Comparison of ENCODE assay signal across 8 cellular contexts in genomic region chr1:39378377-39378776, GRCh38.
DNase-seq lines count a peak whose midpoint lies in the region; ATAC-seq and TF ChIP-seq lines count a peak whose summit lies in the region.

No MANE protein-coding gene starts in this region.

- peaks cover 23% of the 10 kb centered on the region for H3K36me3 Mint-ChIP-seq in neural progenitor cell
- H3K36me3 Mint-ChIP-seq in stimulated activated naive B cell treated with anti-CD40 and anti-IgM and Interleukin-4, amounts not matched to agents 10 μg/mL and 1 μg/mL and 100 μg/mL, for 72 hours, result peaks cover 9 to 25% of the 10 kb centered on the region in 2 donors
- peaks cover 26% of the 10 kb centered on the region for H3K36me3 Mint-ChIP-seq in activated naive CD4-positive, alpha-beta T cell treated with anti-CD3 and anti-CD28 coated beads for 36 hours (ENCODE audit: low read depth)

- TSS peak; percentile 7 for BruUV-seq in mammary epithelial cell (replicated peaks; lab: Mats Ljungman, UMichigan)

- H3K9me3 ChIP-seq in mammary epithelial cell (replicated peaks; ENCODE audit: insufficient read depth, low read length) (no peaks in the 10 kb centered on the region), neural progenitor cell (ENCODE audit: low read depth) (no peaks in the 10 kb centered on the region)

- H4K20me1 ChIP-seq in mammary epithelial cell (ENCODE audit: insufficient read depth, low read length), result no peaks in the 10 kb centered on the region
- H4K20me1 ChIP-seq in neural progenitor cell (ENCODE audit: low read depth), result peaks cover 8% of the 10 kb centered on the region

- no peaks in the 10 kb centered on the region for H3K4me1 Mint-ChIP-seq in neural progenitor cell
- H3K4me1 Mint-ChIP-seq in stimulated activated naive B cell treated with anti-CD40 and anti-IgM and Interleukin-4, amounts not matched to agents 10 μg/mL and 1 μg/mL and 100 μg/mL, for 72 hours, result no peaks in the 10 kb centered on the region
- H3K4me1 Mint-ChIP-seq in activated naive CD4-positive, alpha-beta T cell treated with anti-CD3 and anti-CD28 coated beads for 36 hours (ENCODE audit: low read depth), result no peaks in the 10 kb centered on the region

- no peak overlapping the region for H3K4me3 Mint-ChIP-seq in neural progenitor cell
- H3K4me3 Mint-ChIP-seq in stimulated activated naive B cell treated with anti-CD40 and anti-IgM and Interleukin-4, amounts not matched to agents 10 μg/mL and 1 μg/mL and 100 μg/mL, for 72 hours, result no peak overlapping the region
- H3K4me3 Mint-ChIP-seq in activated naive CD4-positive, alpha-beta T cell treated with anti-CD3 and anti-CD28 coated beads for 36 hours, result no peak overlapping the region

- peaks cover 7% of the 10 kb centered on the region for H3F3A ChIP-seq in neural progenitor cell (ENCODE audit: low read depth)

- H3K36me3 ChIP-seq in mammary epithelial cell (ENCODE audit: insufficient read depth, low read length) (peaks cover 15% of the 10 kb centered on the region), neural progenitor cell (peaks cover 25% of the 10 kb centered on the region)

- H3K9me3 Mint-ChIP-seq in neural progenitor cell, result no peaks in the 10 kb centered on the region
- H3K9me3 Mint-ChIP-seq in stimulated activated naive B cell treated with anti-CD40 and anti-IgM and Interleukin-4, amounts not matched to agents 10 μg/mL and 1 μg/mL and 100 μg/mL, for 72 hours, result no peaks in the 10 kb centered on the region
- no peaks in the 10 kb centered on the region for H3K9me3 Mint-ChIP-seq in activated naive CD4-positive, alpha-beta T cell treated with anti-CD3 and anti-CD28 coated beads for 36 hours

- H3K27me3 ChIP-seq in mammary epithelial cell (ENCODE audit: insufficient read depth, low read length) (no peaks in the 10 kb centered on the region), neural progenitor cell (no peaks in the 10 kb centered on the region)

- intact Hi-C loops in mammary epithelial cell (cut with micrococcal nuclease), result loop anchor here (1.0 kb wide), 2 partner anchors 33 to 280 kb away; no protein-coding TSS in a partner anchor
- intact Hi-C loops in activated naive CD4-positive, alpha-beta T cell treated with anti-CD3 and anti-CD28 coated beads for 36 hours (cut with micrococcal nuclease), result no loop called here

- H3K4me3 ChIP-seq in NB4 (ENCODE audit: low read depth, low read length), result no peak overlapping the region
- no peak overlapping the region for H3K4me3 ChIP-seq in mammary epithelial cell (replicated peaks in 1 of 3; ENCODE audit: insufficient read depth in 1 of 3, low read depth in 2 of 3, low read length in 3 of 3)
- H3K4me3 ChIP-seq in neural progenitor cell, result no peak overlapping the region

- WGBS in mammary epithelial cell (ENCODE audit: low coverage, missing lambda C conversion rate), result 0% methylated on average over 2 of the region's 2 CpGs

- H2AFZ ChIP-seq in mammary epithelial cell (ENCODE audit: low read depth, low read length) (no peak overlapping the region), neural progenitor cell (replicated peaks) (no peak overlapping the region)

- in situ Hi-C loops in mammary epithelial cell (cut with MboI; ENCODE audit: low sequenced_read_pairs in 2 of 2), result no loop called here

- no peaks in the 10 kb centered on the region for H3K27me3 Mint-ChIP-seq in neural progenitor cell (ENCODE audit: insufficient read depth, low read depth)
- no peaks in the 10 kb centered on the region for H3K27me3 Mint-ChIP-seq in stimulated activated naive B cell treated with anti-CD40 and anti-IgM and Interleukin-4, amounts not matched to agents 10 μg/mL and 1 μg/mL and 100 μg/mL, for 72 hours
- H3K27me3 Mint-ChIP-seq in activated naive CD4-positive, alpha-beta T cell treated with anti-CD3 and anti-CD28 coated beads for 36 hours (ENCODE audit: low read depth), result no peaks in the 10 kb centered on the region

- H3K9ac ChIP-seq in mammary epithelial cell (ENCODE audit: insufficient read depth, low read length), result no peak overlapping the region
- H3K9ac ChIP-seq in neural progenitor cell, result no peak overlapping the region

- dilution Hi-C loops in mammary epithelial cell (cut with HindIII; ENCODE audit: low sequenced_read_pairs), result loop anchor here (5.0 kb wide), 1 partner anchor 79 kb away; no protein-coding TSS in a partner anchor

- no peak overlapping the region for H3K27ac Mint-ChIP-seq in neural progenitor cell
- H3K27ac Mint-ChIP-seq in stimulated activated naive B cell treated with anti-CD40 and anti-IgM and Interleukin-4, amounts not matched to agents 10 μg/mL and 1 μg/mL and 100 μg/mL, for 72 hours, result no peak overlapping the region
- no peak overlapping the region for H3K27ac Mint-ChIP-seq in activated naive CD4-positive, alpha-beta T cell treated with anti-CD3 and anti-CD28 coated beads for 36 hours

- CTCF ChIA-PET in mammary epithelial cell (lab: Charles Lee; ENCODE audit: low non-redundant PET), result interaction anchor here (0.5 to 1.7 kb wide), 5 partner anchors 33 to 912 kb away, joined by 3 to 20 read pairs (median 6); no protein-coding TSS in a partner anchor
- CTCF ChIA-PET in activated naive CD4-positive, alpha-beta T cell treated with anti-CD3 and anti-CD28 coated beads for 36 hours (lab: Charles Lee), result interaction anchor here (0.6 to 1.5 kb wide), 4 partner anchors 13 to 685 kb away, joined by 3 to 5 read pairs (median 4); no protein-coding TSS in a partner anchor

- TF ChIP-seq CTCF in NB4 (IDR thresholded peaks at IDR 0.05; ENCODE audit: low read depth, low read length), result peak; percentile 23
- TF ChIP-seq CTCF in mammary epithelial cell (conservative IDR thresholded peaks at IDR 0.05 in 1 of 2, IDR thresholded peaks at IDR 0.05 in 1 of 2; ENCODE audit: extremely low read depth in 1 of 2, insufficient read depth in 1 of 2, low read depth in 1 of 2, low read length in 2 of 2), result peak; percentile 91
- TF ChIP-seq CTCF in neural progenitor cell (IDR thresholded peaks at IDR 0.05), result peak; percentile 51

- H3K27ac ChIP-seq in mammary epithelial cell (ENCODE audit: insufficient read depth, low read depth, low read length) (peak overlapping the region; percentile 45), neural progenitor cell (no peak overlapping the region)

- H3K4me2 ChIP-seq in mammary epithelial cell (ENCODE audit: insufficient read depth, low read depth, low read length) (no peak overlapping the region), neural progenitor cell (no peak overlapping the region)

- H3K4me1 ChIP-seq in mammary epithelial cell (ENCODE audit: insufficient read depth, low read length), result peaks cover 15% of the 10 kb centered on the region
- H3K4me1 ChIP-seq in neural progenitor cell, result no peaks in the 10 kb centered on the region

- no peak for ATAC-seq in stimulated activated naive B cell treated with anti-CD40 and anti-IgM and Interleukin-4, amounts not matched to agents 10 μg/mL and 1 μg/mL and 100 μg/mL, for 72 hours (replicated peaks)
- no peak for ATAC-seq in GM19467 (IDR thresholded peaks at IDR 0.05; ENCODE audit: unreplicated experiment)

- TF ChIP-seq POLR2A in NB4 (IDR thresholded peaks at IDR 0.05; ENCODE audit: extremely low read depth, insufficient read length), result no peak

- DNase-seq in NCI-H1417 (lab: John Stamatoyannopoulos, UW), result peak in 2 of 3 experiments; percentile 16 to 54
- no peak for DNase-seq in NCI-H1417 treated with DMSO at 0.1 percent for 48 hours (lab: John Stamatoyannopoulos, UW)
- DNase-seq in NB4 (ENCODE audit: low read depth), result peak; percentile 7
- DNase-seq in mammary epithelial cell, result peak; percentile 95
- peak; percentile 11 for DNase-seq in neural progenitor cell (ENCODE audit: low spot score)
- no peak for DNase-seq in stimulated activated naive B cell treated with anti-CD40 and anti-IgM and Interleukin-4, amounts not matched to agents 10 μg/mL and 1 μg/mL and 100 μg/mL, for 72 hours
- no peak for DNase-seq in activated naive CD4-positive, alpha-beta T cell treated with anti-CD3 and anti-CD28 coated beads for 36 hours

- H3K79me2 ChIP-seq in mammary epithelial cell (ENCODE audit: insufficient read depth, low read length), result no peaks in the 10 kb centered on the region
- no peaks in the 10 kb centered on the region for H3K79me2 ChIP-seq in neural progenitor cell (ENCODE audit: low read depth)

Comparison
In these comparisons a context has a peak if more than half of its experiments do, and no peak if none do; other contexts are left out.
1. DNase-seq: peak in NCI-H1417 (2 of 3), NB4 (single experiment), mammary epithelial cell (single experiment) and neural progenitor cell (single experiment); none in NCI-H1417 treated with DMSO at 0.1 percent for 48 hours (single experiment), stimulated activated naive B cell treated with anti-CD40 and anti-IgM and Interleukin-4, amounts not matched to agents 10 μg/mL and 1 μg/mL and 100 μg/mL, for 72 hours (single experiment) and activated naive CD4-positive, alpha-beta T cell treated with anti-CD3 and anti-CD28 coated beads for 36 hours (single experiment).
2. CTCF ChIP-seq: peak in every context shown above with its lines; median percentile 91 in mammary epithelial cell; 51 in neural progenitor cell; 23 in NB4.